In the genomic region with DNA sequence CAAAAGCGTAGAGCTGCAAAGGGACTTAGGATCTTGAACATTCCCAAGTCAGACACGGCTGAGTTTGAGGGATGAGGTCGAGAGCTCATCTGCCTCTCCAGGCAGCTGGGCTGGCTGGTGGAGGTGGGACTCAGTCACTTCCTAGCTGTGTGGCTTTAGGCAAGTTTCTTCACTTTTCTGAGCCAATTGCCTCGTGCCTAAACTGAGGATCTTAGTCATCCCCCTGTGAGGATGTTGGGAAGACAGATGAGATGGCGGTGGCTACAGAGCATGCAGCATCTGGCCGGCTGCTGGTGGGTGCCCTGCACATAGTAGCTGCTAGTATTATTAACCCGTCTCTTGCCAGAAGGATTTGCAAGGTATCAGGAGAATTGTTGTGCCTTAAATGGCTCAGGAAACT, we compare ENCODE assay signal across 36 cellular contexts. TPM values are rescaled to one million over a fixed set of nuclear protein-coding genes. Genes with fewer than 3 reads are reported as not detected.
"Had no signal": no experiment of that assay in that cellular context is flagged by ENCODE, and none has a peak within 500 bp of the region (broad histone marks: within the 10 kb centered on the region; RNA-seq: fewer than 3 reads in every experiment).

No MANE protein-coding gene starts in this region.

- H3K27me3 Mint-ChIP-seq: activated naive CD8-positive, alpha-beta T cell treated with anti-CD3 and anti-CD28 coated beads, Interleukin-2, amount 10 ng/mL, durations not matched to agents 7 days and 5 days; type B pancreatic cell had no signal

- FAIRE-seq: endometrium had no signal

- DNase-seq: activated CD4-positive, alpha-beta memory T cell treated with anti-CD3 and anti-CD28 coated beads for 36 hours; activated CD4-positive, alpha-beta T cell treated with anti-CD3 and anti-CD28 coated beads, Interleukin-2, amount 10 ng/mL, durations not matched to agents 24 days and 14 days; activated CD4-positive, CD25-positive, alpha-beta regulatory T cell treated with anti-CD3 and anti-CD28 coated beads, Interleukin-2, amount 50 U/mL, for 72 hours; activated CD8-positive, alpha-beta memory T cell treated with anti-CD3 and anti-CD28 coated beads, Interleukin-2, amount 50 U/mL, for 4 hours; activated gamma-delta T cell; activated naive CD4-positive, alpha-beta T cell treated with anti-CD3 and anti-CD28 coated beads, Interleukin-2, amount 10 ng/mL, durations not matched to agents 7 days and 5 days; activated naive CD8-positive, alpha-beta T cell treated with anti-CD3 and anti-CD28 coated beads, Interleukin-2, amount 10 ng/mL, durations not matched to agents 7 days and 5 days; activated T-cell treated with anti-CD3 and anti-CD28 coated beads, Interleukin-2, amount 50 U/mL, for 1 hour; cerebellar nuclear complex; colonic mucosa; effector CD8-positive, alpha-beta T cell; head of caudate nucleus; hippocampal formation; immature natural killer cell; midbrain; naive thymus-derived CD4-positive, alpha-beta T cell; ovary; stimulated activated CD4-positive, alpha-beta T cell treated with anti-CD3 and anti-CD28 coated beads, Interleukin-12 subunit alpha, Interleukin-12 subunit beta, amount 100 ng/mL, for 4 hours; stimulated activated CD4-positive, alpha-beta T cell treated with anti-CD3 and anti-CD28 coated beads, Interleukin-4, amount 100 ng/mL, for 1 hour; stimulated activated naive CD8-positive, alpha-beta T cell treated with anti-CD3 and anti-CD28 coated beads, Interleukin-15, Interleukin-2, amounts not matched to agents 100 U/mL and 50 U/mL, for 24 hours; testis; uterus had no signal

- H3K36me3 ChIP-seq: ascending aorta, cardiac muscle cell, colonic mucosa, ovary, uterus had no signal

- H3K9me3 Mint-ChIP-seq: activated CD4-positive, alpha-beta memory T cell treated with anti-CD3 and anti-CD28 coated beads for 36 hours; activated CD4-positive, alpha-beta T cell treated with anti-CD3 and anti-CD28 coated beads, Interleukin-2, amount 10 ng/mL, durations not matched to agents 24 days and 14 days; activated naive CD4-positive, alpha-beta T cell treated with anti-CD3 and anti-CD28 coated beads, Interleukin-2, amount 10 ng/mL, durations not matched to agents 7 days and 5 days; activated naive CD8-positive, alpha-beta T cell treated with anti-CD3 and anti-CD28 coated beads, Interleukin-2, amount 10 ng/mL, durations not matched to agents 7 days and 5 days; activated T-helper 1 cell treated with anti-CD3 and anti-CD28 coated beads, Interleukin-12 subunit alpha, Interleukin-12 subunit beta, Interleukin-2, Interleukin-4 antibody, amounts not matched to agents 30 ng/mL and 10 ng/mL and 1 ng/mL, durations not matched to agents 14 hours and 24 hours and 36 hours; memory B cell; type B pancreatic cell had no signal

- H3K4me1 ChIP-seq: ascending aorta, colonic mucosa, testis, uterus had no signal

- H3K9me3 ChIP-seq: ascending aorta, colonic mucosa, ovary, testis, uterus had no signal

- H3K27ac Mint-ChIP-seq: activated CD4-positive, alpha-beta memory T cell treated with anti-CD3 and anti-CD28 coated beads for 36 hours; activated CD4-positive, alpha-beta T cell treated with anti-CD3 and anti-CD28 coated beads, Interleukin-2, amount 10 ng/mL, durations not matched to agents 24 days and 14 days; activated naive CD4-positive, alpha-beta T cell treated with anti-CD3 and anti-CD28 coated beads, Interleukin-2, amount 10 ng/mL, durations not matched to agents 7 days and 5 days; activated naive CD8-positive, alpha-beta T cell treated with anti-CD3 and anti-CD28 coated beads, Interleukin-2, amount 10 ng/mL, durations not matched to agents 7 days and 5 days; activated T-helper 1 cell treated with anti-CD3 and anti-CD28 coated beads, Interleukin-12 subunit alpha, Interleukin-12 subunit beta, Interleukin-2, Interleukin-4 antibody, amounts not matched to agents 30 ng/mL and 10 ng/mL and 1 ng/mL, durations not matched to agents 14 hours and 24 hours and 36 hours; brain; immature natural killer cell; memory B cell; naive thymus-derived CD4-positive, alpha-beta T cell; progenitor cell of endocrine pancreas; type B pancreatic cell had no signal

- H3K27me3 ChIP-seq: ascending aorta, cardiac muscle cell, colonic mucosa, ovary, testis, uterus had no signal

- H3K4me1 Mint-ChIP-seq: activated CD4-positive, alpha-beta T cell treated with anti-CD3 and anti-CD28 coated beads, Interleukin-2, amount 10 ng/mL, durations not matched to agents 24 days and 14 days; activated naive CD4-positive, alpha-beta T cell treated with anti-CD3 and anti-CD28 coated beads, Interleukin-2, amount 10 ng/mL, durations not matched to agents 7 days and 5 days; activated naive CD8-positive, alpha-beta T cell treated with anti-CD3 and anti-CD28 coated beads, Interleukin-2, amount 10 ng/mL, durations not matched to agents 7 days and 5 days; brain; immature natural killer cell; memory B cell; naive thymus-derived CD4-positive, alpha-beta T cell had no signal

- H3K4me3 ChIP-seq: ascending aorta, cardiac muscle cell, colonic mucosa, ovary, skin epidermis, testis, uterus had no signal

- H3K4me3 Mint-ChIP-seq: activated CD4-positive, alpha-beta memory T cell treated with anti-CD3 and anti-CD28 coated beads for 36 hours; activated CD4-positive, alpha-beta T cell treated with anti-CD3 and anti-CD28 coated beads, Interleukin-2, amount 10 ng/mL, durations not matched to agents 24 days and 14 days; activated naive CD4-positive, alpha-beta T cell treated with anti-CD3 and anti-CD28 coated beads, Interleukin-2, amount 10 ng/mL, durations not matched to agents 7 days and 5 days; activated naive CD8-positive, alpha-beta T cell treated with anti-CD3 and anti-CD28 coated beads, Interleukin-2, amount 10 ng/mL, durations not matched to agents 7 days and 5 days; activated T-helper 1 cell treated with anti-CD3 and anti-CD28 coated beads, Interleukin-12 subunit alpha, Interleukin-12 subunit beta, Interleukin-2, Interleukin-4 antibody, amounts not matched to agents 30 ng/mL and 10 ng/mL and 1 ng/mL, durations not matched to agents 14 hours and 24 hours and 36 hours; brain; immature natural killer cell; memory B cell; naive thymus-derived CD4-positive, alpha-beta T cell; type B pancreatic cell had no signal

- ATAC-seq: naive thymus-derived CD4-positive, alpha-beta T cell; sciatic nerve; stimulated activated naive CD8-positive, alpha-beta T cell treated with anti-CD3 and anti-CD28 coated beads, Interleukin-15, Interleukin-2, amounts not matched to agents 100 U/mL and 50 U/mL, for 24 hours had no signal

- H3K27ac ChIP-seq: ascending aorta, cardiac muscle cell, colonic mucosa, ovary, skin epidermis, testis, uterus had no signal

- H3K36me3 Mint-ChIP-seq: activated CD4-positive, alpha-beta memory T cell treated with anti-CD3 and anti-CD28 coated beads for 36 hours; activated naive CD4-positive, alpha-beta T cell treated with anti-CD3 and anti-CD28 coated beads, Interleukin-2, amount 10 ng/mL, durations not matched to agents 7 days and 5 days; activated naive CD8-positive, alpha-beta T cell treated with anti-CD3 and anti-CD28 coated beads, Interleukin-2, amount 10 ng/mL, durations not matched to agents 7 days and 5 days; brain; immature natural killer cell; memory B cell; naive thymus-derived CD4-positive, alpha-beta T cell; type B pancreatic cell had no signal

RNA-seq across cellular contexts. Expression of a gene that starts 27.5 kb away (rescaled TPM):
- total RNA-seq: activated CD4-positive, alpha-beta memory T cell treated with anti-CD3 and anti-CD28 coated beads for 36 hours; activated CD4-positive, alpha-beta T cell treated with anti-CD3 and anti-CD28 coated beads, Interleukin-2, amount 10 ng/mL, durations not matched to agents 24 days and 14 days; activated CD8-positive, alpha-beta memory T cell treated with anti-CD3 and anti-CD28 coated beads for 36 hours; activated naive CD8-positive, alpha-beta T cell treated with anti-CD3 and anti-CD28 coated beads, Interleukin-2, amount 10 ng/mL, durations not matched to agents 7 days and 5 days; activated T-helper 1 cell treated with anti-CD3 and anti-CD28 coated beads, Interleukin-12 subunit alpha, Interleukin-12 subunit beta, Interleukin-2, Interleukin-4 antibody, amounts not matched to agents 30 ng/mL and 10 ng/mL and 1 ng/mL, durations not matched to agents 14 hours and 24 hours and 36 hours; dermis microvascular lymphatic vessel endothelial cell; naive thymus-derived CD4-positive, alpha-beta T cell; renal cortical epithelial cell had no signal
- polyA plus RNA-seq: cardiac muscle cell; immature natural killer cell; naive thymus-derived CD4-positive, alpha-beta T cell; neural cell had no signal
